Comparison of ENCODE assay signal across 15 cellular contexts in the genomic region with DNA sequence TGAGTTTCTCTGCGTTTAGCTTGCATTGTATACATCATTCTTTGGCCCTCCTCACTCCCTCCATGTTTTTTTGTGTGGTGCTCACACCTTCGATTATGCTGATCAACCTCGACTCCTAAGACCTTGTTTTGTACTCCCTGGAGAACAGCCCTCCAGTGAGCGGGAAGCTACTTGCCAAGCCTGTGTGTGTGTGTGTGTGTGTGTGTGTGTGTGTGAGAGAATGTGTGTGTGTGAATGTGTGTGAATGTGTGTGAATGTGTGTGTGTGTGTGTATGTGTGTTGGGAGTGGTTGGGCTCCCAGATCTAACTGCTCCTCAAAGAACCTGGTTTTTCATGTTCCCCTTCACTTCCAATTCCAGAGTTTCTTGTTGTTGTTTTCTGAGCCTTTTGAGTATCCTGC. TPM values are rescaled to one million over a fixed set of nuclear protein-coding genes. Genes with fewer than 3 reads are reported as not detected.
DNase-seq lines count a peak whose midpoint lies in the region; ATAC-seq, FAIRE-seq and TF ChIP-seq lines count a peak whose summit lies in the region.
"Had no signal": no experiment of that assay in that cellular context is flagged by ENCODE, and none has a peak within 500 bp of the region (broad histone marks: within the 10 kb centered on the region; RNA-seq: fewer than 3 reads in every experiment).

No MANE protein-coding gene starts in this region.

- POLR2A ChIA-PET in HepG2 (lab: Yijun Ruan, JAX): interaction anchor here (1.2 kb wide), 1 partner anchor 25 kb away, joined by 4 read pairs; the partner anchor contains the start of genes CBLN3 and KHNYN
- POLR2A ChIA-PET in CD4-positive, alpha-beta memory T cell (lab: Charles Lee; ENCODE audit: partially characterized antibody): interaction anchor here (0.9 kb wide), 1 partner anchor 26 kb away, joined by 4 read pairs; no protein-coding TSS in a partner anchor
- POLR2A ChIA-PET in activated CD8-positive, alpha-beta T cell treated with anti-CD3 and anti-CD28 coated beads for 36 hours (lab: Charles Lee): interaction anchor here (0.7 kb wide), 1 partner anchor 23 kb away, joined by 3 read pairs; no protein-coding TSS in a partner anchor

- H4K20me1 ChIP-seq in HepG2 (ENCODE audit: insufficient read depth, low read length) (no peaks in the 10 kb centered on the region), astrocyte (ENCODE audit: insufficient read depth, low read length) (no peaks in the 10 kb centered on the region)

- H3K27ac ChIP-seq in HepG2 (ENCODE audit: extremely low read length, insufficient read depth, low read length): no peak overlapping the region
- no peak overlapping the region for H3K27ac ChIP-seq in right lobe of liver
- H3K27ac ChIP-seq in astrocyte (ENCODE audit: low read depth, low read length): no peak overlapping the region
- H3K27ac ChIP-seq in CD4-positive, alpha-beta memory T cell (ENCODE audit: low read depth, low read length): no peak overlapping the region
- H3K27ac ChIP-seq: GM23248 had no signal

- H3K4me3 ChIP-seq in HepG2 (replicated peaks in 1 of 3; ENCODE audit: insufficient read depth in 1 of 3, low read depth in 2 of 3, low read length in 3 of 3): no peak overlapping the region
- H3K4me3 ChIP-seq in right lobe of liver: no peak overlapping the region
- H3K4me3 ChIP-seq in astrocyte (ENCODE audit: insufficient read depth, low read depth, low read length): no peak overlapping the region
- no peak overlapping the region for H3K4me3 ChIP-seq in CD4-positive, alpha-beta memory T cell (ENCODE audit: low read length in 2 of 2)
- H3K4me3 ChIP-seq: GM23248 had no signal

- peaks cover 32% of the 10 kb centered on the region for H3K4me1 Mint-ChIP-seq in astrocyte (ENCODE audit: low read depth, unreplicated experiment)
- H3K4me1 Mint-ChIP-seq in nephron: peaks cover 52% of the 10 kb centered on the region
- H3K4me1 Mint-ChIP-seq in CD4-positive, alpha-beta memory T cell: peaks cover 0 to 6% (median under 1%) of the 10 kb centered on the region in 4 donors
- H3K4me1 Mint-ChIP-seq in activated CD8-positive, alpha-beta T cell treated with anti-CD3 and anti-CD28 coated beads for 36 hours (ENCODE audit: low read depth): no peaks in the 10 kb centered on the region

- H3K4me3 Mint-ChIP-seq in astrocyte (ENCODE audit: unreplicated experiment) (no peak overlapping the region), nephron (peak overlapping the region in 2 of 3 experiments; percentile 82 to 84)
- no peak overlapping the region for H3K4me3 Mint-ChIP-seq in CD4-positive, alpha-beta memory T cell
- no peak overlapping the region for H3K4me3 Mint-ChIP-seq in activated CD8-positive, alpha-beta T cell treated with anti-CD3 and anti-CD28 coated beads for 36 hours
- H3K4me3 Mint-ChIP-seq: CD8-positive, alpha-beta T cell had no signal

- CTCF ChIA-PET in HepG2 (lab: Yijun Ruan, JAX; ENCODE audit: low intra/inter-chr PET ratio, low total read pairs): no interaction called here
- CTCF ChIA-PET in CD4-positive, alpha-beta memory T cell (lab: Charles Lee; ENCODE audit: partially characterized antibody): no interaction called here
- CTCF ChIA-PET in activated CD8-positive, alpha-beta T cell treated with anti-CD3 and anti-CD28 coated beads for 36 hours (lab: Charles Lee): interaction anchor here (1.0 to 1.8 kb wide), 3 partner anchors 19 to 71 kb away, joined by 3 to 7 read pairs (median 4); no protein-coding TSS in a partner anchor

- H3K79me2 ChIP-seq in HepG2 (ENCODE audit: insufficient read depth, low read length): no peaks in the 10 kb centered on the region
- H3K79me2 ChIP-seq in astrocyte (ENCODE audit: insufficient read depth, low read length): no peaks in the 10 kb centered on the region

- intact Hi-C loops in HepG2 (cut with micrococcal nuclease; ENCODE audit: unreplicated experiment) (no loop called here), right lobe of liver (cut with DNase I) (no loop called here)
- intact Hi-C loops in CD4-positive, alpha-beta memory T cell (cut with micrococcal nuclease): no loop called here
- intact Hi-C loops in activated CD8-positive, alpha-beta T cell treated with anti-CD3 and anti-CD28 coated beads for 36 hours (cut with micrococcal nuclease): no loop called here

- in situ Hi-C loops in HepG2 (cut with HindIII; ENCODE audit: extremely low pct_ligation_motif_present, low pct_unique_long_range_greater_than_20kb): no loop called here

- TF ChIP-seq EP300 in HepG2 (IDR thresholded peaks at IDR 0.05; ENCODE audit: low read depth in 2 of 2, low read length in 2 of 2) (no peak), HepG2 (CRISPR knock-in tag; IDR thresholded peaks at IDR 0.05; ENCODE audit: borderline replicate concordance) (no peak)

- no peaks in the 10 kb centered on the region for H3K36me3 ChIP-seq in HepG2 (replicated peaks in 1 of 2; ENCODE audit: control insufficient read depth in 1 of 2, insufficient read depth in 2 of 2, low read length in 2 of 2)
- H3K36me3 ChIP-seq in right lobe of liver: no peaks in the 10 kb centered on the region
- no peaks in the 10 kb centered on the region for H3K36me3 ChIP-seq in astrocyte (ENCODE audit: insufficient read depth, low read length)
- no peaks in the 10 kb centered on the region for H3K36me3 ChIP-seq in CD4-positive, alpha-beta memory T cell (ENCODE audit: insufficient read depth, low read length)

- H3K27ac Mint-ChIP-seq in astrocyte (ENCODE audit: unreplicated experiment): no peak overlapping the region
- H3K27ac Mint-ChIP-seq in nephron: peak overlapping the region; percentile 12 to 91 (median 75)
- peak overlapping the region in 1 of 7 donors; percentile 52 for H3K27ac Mint-ChIP-seq in CD4-positive, alpha-beta memory T cell
- no peak overlapping the region for H3K27ac Mint-ChIP-seq in activated CD8-positive, alpha-beta T cell treated with anti-CD3 and anti-CD28 coated beads for 36 hours
- H3K27ac Mint-ChIP-seq: CD8-positive, alpha-beta T cell had no signal

- H3K9ac ChIP-seq in HepG2 (ENCODE audit: insufficient read depth, low read depth, low read length): no peak overlapping the region
- H3K9ac ChIP-seq in astrocyte (ENCODE audit: low read length): no peak overlapping the region
- H3K9ac ChIP-seq: GM23248 had no signal

- peak; percentile 49 for FAIRE-seq in HepG2 (lab: Jason Lieb, UNC)
- peak; percentile 62 for FAIRE-seq in astrocyte (lab: Jason Lieb, UNC)
- FAIRE-seq: H54 had no signal

- no peak for ATAC-seq in HepG2
- no peak for ATAC-seq in right lobe of liver
- no peak for ATAC-seq in activated CD8-positive, alpha-beta T cell treated with anti-CD3 and anti-CD28 coated beads for 36 hours
- ATAC-seq: CD8-positive, alpha-beta T cell had no signal

- H3K4me1 ChIP-seq in HepG2 (ENCODE audit: insufficient read depth, low read length) (peaks cover 27% of the 10 kb centered on the region), right lobe of liver (peaks cover 0 to 13% (median 0%) of the 10 kb centered on the region in 4 donors), astrocyte (ENCODE audit: insufficient read depth, low read length) (peaks cover 4% of the 10 kb centered on the region)
- H3K4me1 ChIP-seq in CD4-positive, alpha-beta memory T cell (ENCODE audit: insufficient read depth, low read length): peaks cover 1% of the 10 kb centered on the region

- H3K9me3 ChIP-seq in HepG2 (ENCODE audit: low read length): no peaks in the 10 kb centered on the region
- no peaks in the 10 kb centered on the region for H3K9me3 ChIP-seq in right lobe of liver
- H3K9me3 ChIP-seq in astrocyte (ENCODE audit: insufficient read depth, low read depth, low read length): no peaks in the 10 kb centered on the region
- H3K9me3 ChIP-seq in CD4-positive, alpha-beta memory T cell (ENCODE audit: control insufficient read depth in 1 of 2, low read length in 2 of 2): no peaks in the 10 kb centered on the region
- H3K9me3 ChIP-seq: Caco-2 had no signal

- peaks cover 2% of the 10 kb centered on the region for H3K27me3 Mint-ChIP-seq in astrocyte (ENCODE audit: low read depth, unreplicated experiment)
- no peaks in the 10 kb centered on the region for H3K27me3 Mint-ChIP-seq in nephron (ENCODE audit: low read depth)
- H3K27me3 Mint-ChIP-seq in CD4-positive, alpha-beta memory T cell: peaks cover 8 to 15% of the 10 kb centered on the region in 2 donors
- H3K27me3 Mint-ChIP-seq in activated CD8-positive, alpha-beta T cell treated with anti-CD3 and anti-CD28 coated beads for 36 hours: peaks cover 10% of the 10 kb centered on the region

- TF ChIP-seq RAD21 in HepG2 (CRISPR knock-in tag; IDR thresholded peaks at IDR 0.05): no peak

- H3K4me2 ChIP-seq in HepG2 (ENCODE audit: low read depth, low read length) (no peak overlapping the region), astrocyte (ENCODE audit: low read length) (no peak overlapping the region)

- no peak overlapping the region for H2AFZ ChIP-seq in HepG2 (ENCODE audit: low read length)
- no peak overlapping the region for H2AFZ ChIP-seq in astrocyte (ENCODE audit: low read depth, low read length)
- H2AFZ ChIP-seq: GM23248 had no signal

- WGBS in HepG2 (ENCODE audit: low lambda C conversion rate): 69% methylated on average over 4 of the region's 4 CpGs
- 77% methylated on average over 4 of the region's 4 CpGs for WGBS in right lobe of liver (ENCODE audit: insufficient coverage, low coverage, low lambda C conversion rate, missing lambda C conversion rate)

- H3K27me3 ChIP-seq in HepG2 (ENCODE audit: control insufficient read depth in 1 of 2, insufficient read depth in 2 of 2, low read length in 2 of 2) (peaks cover 5 to 14% of the 10 kb centered on the region in 2 experiments; a peak in 4 of 5 replicates), right lobe of liver (no peaks in the 10 kb centered on the region), astrocyte (ENCODE audit: insufficient read depth, low read length) (peaks cover 3% of the 10 kb centered on the region)
- no peaks in the 10 kb centered on the region for H3K27me3 ChIP-seq in CD4-positive, alpha-beta memory T cell (ENCODE audit: insufficient read depth, low read length)

- H3K36me3 Mint-ChIP-seq in astrocyte (ENCODE audit: low read depth, unreplicated experiment) (peaks cover 15% of the 10 kb centered on the region), nephron (ENCODE audit: low read depth) (peaks cover 51% of the 10 kb centered on the region)
- peaks cover 0 to 4% of the 10 kb centered on the region in 2 donors for H3K36me3 Mint-ChIP-seq in CD4-positive, alpha-beta memory T cell
- H3K36me3 Mint-ChIP-seq in activated CD8-positive, alpha-beta T cell treated with anti-CD3 and anti-CD28 coated beads for 36 hours (ENCODE audit: low read depth): no peaks in the 10 kb centered on the region
- H3K36me3 Mint-ChIP-seq: CD8-positive, alpha-beta T cell had no signal

- H3K9me3 Mint-ChIP-seq in astrocyte (ENCODE audit: unreplicated experiment) (no peaks in the 10 kb centered on the region), nephron (no peaks in the 10 kb centered on the region)
- no peaks in the 10 kb centered on the region for H3K9me3 Mint-ChIP-seq in CD4-positive, alpha-beta memory T cell
- H3K9me3 Mint-ChIP-seq in activated CD8-positive, alpha-beta T cell treated with anti-CD3 and anti-CD28 coated beads for 36 hours: no peaks in the 10 kb centered on the region
- H3K9me3 Mint-ChIP-seq: CD8-positive, alpha-beta T cell had no signal

- BruUV-seq in HepG2 (replicated peaks; lab: Mats Ljungman, UMichigan): no TSS peak

- TF ChIP-seq POLR2A in HepG2 (IDR thresholded peaks at IDR 0.05; ENCODE audit: insufficient read depth in 1 of 2, low read depth in 2 of 2, low read length in 2 of 2): no peak
- no peak for TF ChIP-seq POLR2A in right lobe of liver (IDR thresholded peaks at IDR 0.05)

- DNase-seq in HepG2 (ENCODE audit: low spot score) (no peak), right lobe of liver (no peak), astrocyte (ENCODE audit: low read depth) (no peak), islet precursor cell (no peak)
- no peak for DNase-seq in CD4-positive, alpha-beta memory T cell
- DNase-seq in activated CD8-positive, alpha-beta T cell treated with anti-CD3 and anti-CD28 coated beads for 36 hours: no peak
- DNase-seq: ACHN; Caco-2; CD8-positive, alpha-beta T cell; DMS53; GF-D8; GM23248 had no signal

- TF ChIP-seq CTCF in HepG2 (CRISPR knock-in tag; IDR thresholded peaks at IDR 0.05): no peak
- no peak for TF ChIP-seq CTCF in right lobe of liver (IDR thresholded peaks at IDR 0.05)
- no peak for TF ChIP-seq CTCF in astrocyte (IDR thresholded peaks at IDR 0.05; ENCODE audit: insufficient read depth, low read depth, low read length)
- no peak for TF ChIP-seq CTCF in nephron (IDR thresholded peaks at IDR 0.05; ENCODE audit: unreplicated experiment in 3 of 3)
- TF ChIP-seq CTCF in activated CD8-positive, alpha-beta T cell treated with anti-CD3 and anti-CD28 coated beads for 36 hours (IDR thresholded peaks at IDR 0.05): no peak

RNA-seq across cellular contexts. Expression of gene NYNRIN, which starts 6.0 kb away (rescaled TPM):
- total RNA-seq in HepG2 (2016; rRNA removed; fragmentation: Illumina TruSeq; extraction: Trizol): 1.1 and 1.3 TPM in 2 replicates
- total RNA-seq in HepG2 (2016; cell fraction: cytosol; rRNA removed; fragmentation: Illumina TruSeq; extraction: Trizol; ENCODE audit: low read depth): 0.09 and 0.10 TPM in 2 replicates
- total RNA-seq in HepG2 (2016; cell fraction: insoluble cytoplasmic fraction; rRNA removed; fragmentation: Illumina TruSeq; extraction: Trizol): 0.91 and 1.1 TPM in 2 replicates
- 0.24 and 0.34 TPM in 2 replicates for total RNA-seq in HepG2 (2016; cell fraction: membrane; rRNA removed; fragmentation: Illumina TruSeq; extraction: Trizol)
- 1.0 and 1.4 TPM in 2 replicates for total RNA-seq in HepG2 (2016; cell fraction: nucleus; rRNA removed; fragmentation: Illumina TruSeq; extraction: Trizol)
- 0.63 and 0.95 TPM in 2 replicates for polyA plus RNA-seq in HepG2 (2011; rRNA removed)
- 0.39 and 0.44 TPM in 2 replicates for polyA plus RNA-seq in HepG2 (2011; cell fraction: cytosol; rRNA removed)
- 2.0 and 2.1 TPM in 2 replicates for polyA plus RNA-seq in HepG2 (2011; cell fraction: nucleus; rRNA removed)
- polyA plus RNA-seq in HepG2 (2012): 1.8 and 5.9 TPM in 2 replicates
- 0.07 and 0.08 TPM in 2 replicates for polyA plus RNA-seq in HepG2 (2016; cell fraction: cytosol; fragmentation: Illumina TruSeq; extraction: Trizol; ENCODE audit: low read depth)
- 0.72 and 0.83 TPM in 2 replicates for polyA plus RNA-seq in HepG2 (2016; cell fraction: insoluble cytoplasmic fraction; fragmentation: Illumina TruSeq; extraction: Trizol; ENCODE audit: low read depth)
- polyA plus RNA-seq in HepG2 (2016; cell fraction: membrane; fragmentation: Illumina TruSeq; extraction: Trizol; ENCODE audit: low read depth): 0.13 and 0.14 TPM in 2 replicates
- 1.2 and 1.5 TPM in 2 replicates for polyA plus RNA-seq in HepG2 (2016; cell fraction: nucleus; fragmentation: Illumina TruSeq; extraction: Trizol; ENCODE audit: insufficient read depth, low read depth)
- polyA minus RNA-seq in HepG2 (2011; rRNA and poly(A)+ RNA removed; ENCODE audit: low replicate concordance): 2.4 TPM in 1 of 2 replicates, not detected in the other
- 1.4 and 1.5 TPM in 2 replicates for polyA minus RNA-seq in HepG2 (2011; cell fraction: cytosol; rRNA and poly(A)+ RNA removed)
- polyA minus RNA-seq in HepG2 (2011; cell fraction: nucleus; rRNA and poly(A)+ RNA removed): 1.7 and 1.9 TPM in 2 replicates
- total RNA-seq in right lobe of liver: 1 to 10 TPM; 1.8 to 6.1 (median 2.7) TPM
- total RNA-seq in astrocyte: 25.4 and 32.0 TPM in 2 replicates
- total RNA-seq in CD4-positive, alpha-beta memory T cell: under 1 TPM in 1 of 2 experiments, not detected in 1; 0.32 TPM
- polyA plus RNA-seq in CD4-positive, alpha-beta memory T cell: under 1 TPM in 1 of 2 donors, not detected in 1; 0.02 TPM
- under 1 TPM; 0.05 to 0.27 TPM for total RNA-seq in activated CD8-positive, alpha-beta T cell treated with anti-CD3 and anti-CD28 coated beads for 36 hours

RNA-seq across cellular contexts. Expression of gene CBLN3, which starts 24.7 kb away (rescaled TPM):
- total RNA-seq in HepG2 (2016; rRNA removed; fragmentation: Illumina TruSeq; extraction: Trizol) (0.45 and 0.66 TPM in 2 replicates), right lobe of liver (1 to 10 TPM in 4 of 6 experiments, under 1 TPM in 2; 0.74 to 1.8 (median 1.2) TPM), astrocyte (3.9 and 5.4 TPM in 2 replicates)
- 0.62 and 0.81 TPM in 2 replicates for total RNA-seq in HepG2 (2016; cell fraction: cytosol; rRNA removed; fragmentation: Illumina TruSeq; extraction: Trizol; ENCODE audit: low read depth)
- 0.58 and 0.78 TPM in 2 replicates for total RNA-seq in HepG2 (2016; cell fraction: insoluble cytoplasmic fraction; rRNA removed; fragmentation: Illumina TruSeq; extraction: Trizol)
- total RNA-seq in HepG2 (2016; cell fraction: membrane; rRNA removed; fragmentation: Illumina TruSeq; extraction: Trizol): 1.3 TPM in 2 replicates
- 0.47 and 0.60 TPM in 2 replicates for total RNA-seq in HepG2 (2016; cell fraction: nucleus; rRNA removed; fragmentation: Illumina TruSeq; extraction: Trizol)
- 0.74 and 0.98 TPM in 2 replicates for polyA plus RNA-seq in HepG2 (2011; rRNA removed)
- 0.71 and 0.97 TPM in 2 replicates for polyA plus RNA-seq in HepG2 (2011; cell fraction: cytosol; rRNA removed)
- polyA plus RNA-seq in HepG2 (2011; cell fraction: nucleus; rRNA removed): 1.3 and 1.8 TPM in 2 replicates
- 0.77 and 1.9 TPM in 2 replicates for polyA plus RNA-seq in HepG2 (2012)
- polyA plus RNA-seq in HepG2 (2016; cell fraction: cytosol; fragmentation: Illumina TruSeq; extraction: Trizol; ENCODE audit: low read depth): 0.70 and 0.86 TPM in 2 replicates
- polyA plus RNA-seq in HepG2 (2016; cell fraction: insoluble cytoplasmic fraction; fragmentation: Illumina TruSeq; extraction: Trizol; ENCODE audit: low read depth): 0.62 and 1.3 TPM in 2 replicates
- polyA plus RNA-seq in HepG2 (2016; cell fraction: membrane; fragmentation: Illumina TruSeq; extraction: Trizol; ENCODE audit: low read depth): 1.4 TPM in 2 replicates
- polyA plus RNA-seq in HepG2 (2016; cell fraction: nucleus; fragmentation: Illumina TruSeq; extraction: Trizol; ENCODE audit: insufficient read depth, low read depth): 1.3 and 1.6 TPM in 2 replicates
- 0.37 and 0.92 TPM in 2 replicates for polyA minus RNA-seq in HepG2 (2011; rRNA and poly(A)+ RNA removed; ENCODE audit: low replicate concordance)
- 0.30 and 0.35 TPM in 2 replicates for polyA minus RNA-seq in HepG2 (2011; cell fraction: cytosol; rRNA and poly(A)+ RNA removed)
- polyA minus RNA-seq in HepG2 (2011; cell fraction: nucleus; rRNA and poly(A)+ RNA removed): 0.52 and 0.75 TPM in 2 replicates
- 1 to 10 TPM; 3.8 to 6.1 TPM for total RNA-seq in CD4-positive, alpha-beta memory T cell
- polyA plus RNA-seq in CD4-positive, alpha-beta memory T cell: under 1 TPM in 1 of 2 donors, not detected in 1; 0.41 TPM
- total RNA-seq in activated CD8-positive, alpha-beta T cell treated with anti-CD3 and anti-CD28 coated beads for 36 hours: 1 to 10 TPM; 2.9 TPM
- total RNA-seq: A172 had no signal

RNA-seq across cellular contexts. Expression of gene KHNYN, which starts 24.9 kb away (rescaled TPM):
- total RNA-seq in HepG2 (2016; rRNA removed; fragmentation: Illumina TruSeq; extraction: Trizol) (72.2 and 75.7 TPM in 2 replicates), right lobe of liver (10 to 100 TPM; 19.6 to 24.9 (median 21.4) TPM), astrocyte (45.5 and 50.5 TPM in 2 replicates)
- 10.2 and 10.7 TPM in 2 replicates for total RNA-seq in HepG2 (2016; cell fraction: cytosol; rRNA removed; fragmentation: Illumina TruSeq; extraction: Trizol; ENCODE audit: low read depth)
- 60.0 and 78.8 TPM in 2 replicates for total RNA-seq in HepG2 (2016; cell fraction: insoluble cytoplasmic fraction; rRNA removed; fragmentation: Illumina TruSeq; extraction: Trizol)
- 35.9 and 40.5 TPM in 2 replicates for total RNA-seq in HepG2 (2016; cell fraction: membrane; rRNA removed; fragmentation: Illumina TruSeq; extraction: Trizol)
- total RNA-seq in HepG2 (2016; cell fraction: nucleus; rRNA removed; fragmentation: Illumina TruSeq; extraction: Trizol): 62.0 and 78.7 TPM in 2 replicates
- polyA plus RNA-seq in HepG2 (2011; rRNA removed): 52.8 and 76.4 TPM in 2 replicates
- polyA plus RNA-seq in HepG2 (2011; cell fraction: cytosol; rRNA removed): 36.1 and 40.8 TPM in 2 replicates
- polyA plus RNA-seq in HepG2 (2011; cell fraction: nucleus; rRNA removed): 158 and 160 TPM in 2 replicates
- polyA plus RNA-seq in HepG2 (2012): 82.6 and 83.5 TPM in 2 replicates
- 4.7 and 5.4 TPM in 2 replicates for polyA plus RNA-seq in HepG2 (2016; cell fraction: cytosol; fragmentation: Illumina TruSeq; extraction: Trizol; ENCODE audit: low read depth)
- polyA plus RNA-seq in HepG2 (2016; cell fraction: insoluble cytoplasmic fraction; fragmentation: Illumina TruSeq; extraction: Trizol; ENCODE audit: low read depth): 37.4 and 41.5 TPM in 2 replicates
- polyA plus RNA-seq in HepG2 (2016; cell fraction: membrane; fragmentation: Illumina TruSeq; extraction: Trizol; ENCODE audit: low read depth): 19.0 and 20.9 TPM in 2 replicates
- 71.6 and 72.4 TPM in 2 replicates for polyA plus RNA-seq in HepG2 (2016; cell fraction: nucleus; fragmentation: Illumina TruSeq; extraction: Trizol; ENCODE audit: insufficient read depth, low read depth)
- 29.4 and 108 TPM in 2 replicates for polyA minus RNA-seq in HepG2 (2011; rRNA and poly(A)+ RNA removed; ENCODE audit: low replicate concordance)
- polyA minus RNA-seq in HepG2 (2011; cell fraction: cytosol; rRNA and poly(A)+ RNA removed): 32.8 and 41.4 TPM in 2 replicates
- polyA minus RNA-seq in HepG2 (2011; cell fraction: nucleus; rRNA and poly(A)+ RNA removed): 109 and 126 TPM in 2 replicates
- 100 to 1,000 TPM; 137 to 142 TPM for total RNA-seq in CD4-positive, alpha-beta memory T cell
- polyA plus RNA-seq in CD4-positive, alpha-beta memory T cell: 10 to 100 TPM; 11.6 to 21.4 TPM
- total RNA-seq in activated CD8-positive, alpha-beta T cell treated with anti-CD3 and anti-CD28 coated beads for 36 hours: 10 to 100 TPM; 47.5 to 51.7 TPM

RNA-seq across cellular contexts. Expression of gene NFATC4, which starts 36.8 kb away (rescaled TPM):
- total RNA-seq in HepG2 (2016; rRNA removed; fragmentation: Illumina TruSeq; extraction: Trizol) (0.04 TPM in 1 of 2 replicates, not detected in the other), right lobe of liver (1 to 10 TPM; 1.0 to 3.7 (median 2.0) TPM), astrocyte (61.9 and 73.9 TPM in 2 replicates)
- not detected in 2 replicates for total RNA-seq in HepG2 (2016; cell fraction: cytosol; rRNA removed; fragmentation: Illumina TruSeq; extraction: Trizol; ENCODE audit: low read depth)
- 0.11 TPM in 1 of 2 replicates, not detected in the other for total RNA-seq in HepG2 (2016; cell fraction: insoluble cytoplasmic fraction; rRNA removed; fragmentation: Illumina TruSeq; extraction: Trizol)
- not detected in 2 replicates for total RNA-seq in HepG2 (2016; cell fraction: membrane; rRNA removed; fragmentation: Illumina TruSeq; extraction: Trizol)
- 0.34 TPM in 1 of 2 replicates, not detected in the other for total RNA-seq in HepG2 (2016; cell fraction: nucleus; rRNA removed; fragmentation: Illumina TruSeq; extraction: Trizol)
- polyA plus RNA-seq in HepG2 (2011; rRNA removed): 0.15 and 0.24 TPM in 2 replicates
- 0.03 and 0.05 TPM in 2 replicates for polyA plus RNA-seq in HepG2 (2011; cell fraction: cytosol; rRNA removed)
- 1.6 and 2.4 TPM in 2 replicates for polyA plus RNA-seq in HepG2 (2011; cell fraction: nucleus; rRNA removed)
- polyA plus RNA-seq in HepG2 (2012): 0.17 and 0.40 TPM in 2 replicates
- polyA plus RNA-seq in HepG2 (2016; cell fraction: cytosol; fragmentation: Illumina TruSeq; extraction: Trizol; ENCODE audit: low read depth): not detected in 2 replicates
- not detected in 2 replicates for polyA plus RNA-seq in HepG2 (2016; cell fraction: insoluble cytoplasmic fraction; fragmentation: Illumina TruSeq; extraction: Trizol; ENCODE audit: low read depth)
- not detected in 2 replicates for polyA plus RNA-seq in HepG2 (2016; cell fraction: membrane; fragmentation: Illumina TruSeq; extraction: Trizol; ENCODE audit: low read depth)
- polyA plus RNA-seq in HepG2 (2016; cell fraction: nucleus; fragmentation: Illumina TruSeq; extraction: Trizol; ENCODE audit: insufficient read depth, low read depth): 0.47 TPM in 1 of 2 replicates, not detected in the other
- 0.32 TPM in 1 of 2 replicates, not detected in the other for polyA minus RNA-seq in HepG2 (2011; rRNA and poly(A)+ RNA removed; ENCODE audit: low replicate concordance)
- polyA minus RNA-seq in HepG2 (2011; cell fraction: cytosol; rRNA and poly(A)+ RNA removed): not detected in 2 replicates
- 0.37 and 0.39 TPM in 2 replicates for polyA minus RNA-seq in HepG2 (2011; cell fraction: nucleus; rRNA and poly(A)+ RNA removed)
- not detected for total RNA-seq in CD4-positive, alpha-beta memory T cell
- not detected for polyA plus RNA-seq in CD4-positive, alpha-beta memory T cell
- 1 to 10 TPM; 1.3 to 2.0 TPM for total RNA-seq in activated CD8-positive, alpha-beta T cell treated with anti-CD3 and anti-CD28 coated beads for 36 hours
- total RNA-seq: A172; CD8-positive, alpha-beta T cell had no signal

RNA-seq across cellular contexts. Expression of gene SDR39U1, which starts 37.8 kb away (rescaled TPM):
- 25.0 and 34.4 TPM in 2 replicates for total RNA-seq in HepG2 (2016; rRNA removed; fragmentation: Illumina TruSeq; extraction: Trizol)
- total RNA-seq in HepG2 (2016; cell fraction: cytosol; rRNA removed; fragmentation: Illumina TruSeq; extraction: Trizol; ENCODE audit: low read depth): 13.3 and 16.3 TPM in 2 replicates
- total RNA-seq in HepG2 (2016; cell fraction: insoluble cytoplasmic fraction; rRNA removed; fragmentation: Illumina TruSeq; extraction: Trizol): 19.5 and 33.3 TPM in 2 replicates
- total RNA-seq in HepG2 (2016; cell fraction: membrane; rRNA removed; fragmentation: Illumina TruSeq; extraction: Trizol): 24.0 and 26.0 TPM in 2 replicates
- total RNA-seq in HepG2 (2016; cell fraction: nucleus; rRNA removed; fragmentation: Illumina TruSeq; extraction: Trizol): 44.1 and 45.4 TPM in 2 replicates
- 129 and 163 TPM in 2 replicates for polyA plus RNA-seq in HepG2 (2011; rRNA removed)
- polyA plus RNA-seq in HepG2 (2011; cell fraction: cytosol; rRNA removed): 99.7 and 120 TPM in 2 replicates
- 808 and 816 TPM in 2 replicates for polyA plus RNA-seq in HepG2 (2011; cell fraction: nucleus; rRNA removed)
- polyA plus RNA-seq in HepG2 (2012): 66.2 and 118 TPM in 2 replicates
- 50.3 and 55.8 TPM in 2 replicates for polyA plus RNA-seq in HepG2 (2016; cell fraction: cytosol; fragmentation: Illumina TruSeq; extraction: Trizol; ENCODE audit: low read depth)
- polyA plus RNA-seq in HepG2 (2016; cell fraction: insoluble cytoplasmic fraction; fragmentation: Illumina TruSeq; extraction: Trizol; ENCODE audit: low read depth): 73.2 and 88.2 TPM in 2 replicates
- 64.6 and 72.1 TPM in 2 replicates for polyA plus RNA-seq in HepG2 (2016; cell fraction: membrane; fragmentation: Illumina TruSeq; extraction: Trizol; ENCODE audit: low read depth)
- polyA plus RNA-seq in HepG2 (2016; cell fraction: nucleus; fragmentation: Illumina TruSeq; extraction: Trizol; ENCODE audit: insufficient read depth, low read depth): 164 and 186 TPM in 2 replicates
- polyA minus RNA-seq in HepG2 (2011; rRNA and poly(A)+ RNA removed; ENCODE audit: low replicate concordance): 27.9 and 51.2 TPM in 2 replicates
- polyA minus RNA-seq in HepG2 (2011; cell fraction: cytosol; rRNA and poly(A)+ RNA removed): 18.8 and 21.3 TPM in 2 replicates
- 95.4 and 110 TPM in 2 replicates for polyA minus RNA-seq in HepG2 (2011; cell fraction: nucleus; rRNA and poly(A)+ RNA removed)
- total RNA-seq in right lobe of liver: 10 to 100 TPM; 24.9 to 32.8 (median 28.3) TPM
- 27.6 and 28.1 TPM in 2 replicates for total RNA-seq in astrocyte
- total RNA-seq in CD4-positive, alpha-beta memory T cell: 100 to 1,000 TPM; 102 to 109 TPM
- 10 to 100 TPM; 43.2 to 56.8 TPM for polyA plus RNA-seq in CD4-positive, alpha-beta memory T cell
- 10 to 100 TPM; 43.6 to 55.5 TPM for total RNA-seq in activated CD8-positive, alpha-beta T cell treated with anti-CD3 and anti-CD28 coated beads for 36 hours

Comparison
In these comparisons a context has a peak if more than half of its experiments do, and no peak if none do; other contexts are left out.
1. H3K27ac Mint-ChIP-seq: peak in nephron (3 of 3); none in astrocyte (single experiment) and activated CD8-positive, alpha-beta T cell treated with anti-CD3 and anti-CD28 coated beads for 36 hours (single experiment).
2. H3K4me3 Mint-ChIP-seq: peak in nephron (2 of 3); none in astrocyte (single experiment), CD4-positive, alpha-beta memory T cell (0 of 8) and activated CD8-positive, alpha-beta T cell treated with anti-CD3 and anti-CD28 coated beads for 36 hours (single experiment).